In genomic region chr13:47508518-47509228, GRCh38 we compare ENCODE assay signal across 19 cellular contexts.
"Had no signal": no experiment of that assay in that cellular context is flagged by ENCODE, and none has a peak within 500 bp of the region (broad histone marks: within the 10 kb centered on the region; RNA-seq: fewer than 3 reads in every experiment).

No MANE protein-coding gene starts in this region.

- H3K9me3 ChIP-seq: colonic mucosa, pancreas, prostate gland, spleen, testis, transverse colon had no signal

- H3K4me1 ChIP-seq: colonic mucosa, pancreas, prostate gland, spleen, testis, transverse colon had no signal

- ATAC-seq: mucosa of descending colon; naive thymus-derived CD8-positive, alpha-beta T cell; pancreas; sciatic nerve; stimulated activated naive B cell treated with anti-CD40 and anti-IgM and Interleukin-4, amounts not matched to agents 10 μg/mL and 1 μg/mL and 100 μg/mL, for 72 hours; stimulated activated naive CD8-positive, alpha-beta T cell treated with anti-CD3 and anti-CD28 coated beads, Interleukin-15, amount 100 ng/mL, for 72 hours had no signal

- DNase-seq: caudate nucleus; colonic mucosa; dermis blood vessel endothelial cell; erythroblast; islet precursor cell; mucosa of descending colon; naive thymus-derived CD8-positive, alpha-beta T cell; occipital lobe; pancreas; spleen; stimulated activated CD4-positive, alpha-beta T cell treated with anti-CD3 and anti-CD28 coated beads, Interleukin-15, amount 100 ng/mL, for 24 hours; stimulated activated CD4-positive, alpha-beta T cell treated with anti-CD3 and anti-CD28 coated beads, Interleukin-1b, Interleukin-23, amount 100 ng/mL, for 48 hours; stimulated activated CD4-positive, alpha-beta T cell treated with anti-CD3 and anti-CD28 coated beads, Interleukin-4, amount 100 ng/mL, for 24 hours; stimulated activated naive B cell treated with anti-CD40 and anti-IgM and Interleukin-4, amounts not matched to agents 10 μg/mL and 1 μg/mL and 100 μg/mL, for 72 hours; stimulated activated naive CD8-positive, alpha-beta T cell treated with anti-CD3 and anti-CD28 coated beads, Interleukin-15, amount 100 ng/mL, for 72 hours; testis; transverse colon had no signal

- H3K27ac ChIP-seq: colonic mucosa, pancreas, prostate gland, spleen, testis, transverse colon had no signal

- H3K36me3 ChIP-seq: colonic mucosa, pancreas, prostate gland, spleen, transverse colon had no signal

- H3K4me3 ChIP-seq: colonic mucosa, mucosa of descending colon, pancreas, prostate gland, spleen, testis, transverse colon had no signal

- H3K27me3 ChIP-seq: colonic mucosa, pancreas, spleen, testis, transverse colon had no signal
